ENCODE assay signal across 8 cellular contexts in the genomic region with DNA sequence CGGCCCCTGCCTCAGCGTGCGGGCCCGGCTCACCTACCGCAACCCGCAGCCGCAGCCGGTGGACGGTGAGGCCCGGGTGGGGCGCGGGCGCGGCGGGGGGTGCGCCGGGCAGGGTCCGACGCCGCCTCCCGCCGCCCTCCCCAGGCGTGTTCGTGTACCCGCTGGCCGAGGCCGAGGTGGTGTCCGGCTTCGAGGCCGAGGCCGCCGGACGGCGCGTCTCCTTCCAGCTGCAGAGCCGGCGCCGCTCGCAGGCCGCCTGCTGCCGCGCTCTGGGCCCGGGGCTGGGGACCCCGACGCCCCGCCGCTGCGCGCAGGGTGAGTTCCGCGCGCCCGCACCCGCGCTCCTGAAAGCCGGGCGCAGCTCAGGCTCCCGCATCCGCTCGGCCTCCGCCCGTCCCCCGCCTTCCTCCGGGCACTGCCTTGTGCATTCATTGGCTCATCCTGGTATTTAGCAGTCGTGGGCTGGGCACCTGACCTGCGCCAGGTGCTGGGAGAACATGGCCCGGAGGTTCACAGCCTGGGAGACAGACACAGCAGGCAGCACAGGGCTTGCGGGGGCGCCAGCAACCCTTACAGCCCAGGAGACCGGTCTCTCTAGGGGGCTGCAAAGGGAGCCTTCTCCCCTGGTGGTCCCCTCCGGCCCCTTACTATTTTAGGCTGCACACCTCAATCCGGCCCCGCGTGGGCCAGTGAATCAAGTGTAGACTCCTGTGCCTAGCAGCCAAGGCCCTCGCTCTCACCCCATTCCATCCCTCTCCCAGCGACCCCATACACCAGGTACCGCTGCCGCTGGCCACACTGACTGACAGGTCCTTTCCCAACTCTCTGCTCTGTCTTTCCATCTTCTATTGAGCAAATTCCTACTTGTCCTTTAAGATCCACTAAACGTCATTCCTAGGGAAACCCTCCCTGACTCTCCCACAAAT. TPM values are rescaled to one million over a fixed set of nuclear protein-coding genes. Genes with fewer than 3 reads are reported as not detected.
DNase-seq lines count a peak whose midpoint lies in the region; ATAC-seq and TF ChIP-seq lines count a peak whose summit lies in the region.

No MANE protein-coding gene starts in this region.

- no peak for TF ChIP-seq CTCF in left ventricle myocardium inferior (IDR thresholded peaks at IDR 0.05; ENCODE audit: borderline replicate concordance)

- no peaks in the 10 kb centered on the region for H3K36me3 Mint-ChIP-seq in activated T-helper 1 cell treated with anti-CD3 and anti-CD28 coated beads, Interleukin-12 subunit alpha, Interleukin-12 subunit beta, Interleukin-2, Interleukin-4 antibody, amounts not matched to agents 30 ng/mL and 10 ng/mL and 1 ng/mL, durations not matched to agents 14 hours and 24 hours and 36 hours (ENCODE audit: low read depth)

- H3K9me3 ChIP-seq in left ventricle myocardium inferior (replicated peaks) = no peaks in the 10 kb centered on the region

- ATAC-seq in left ventricle myocardium superior = no peak
- ATAC-seq in left lobe of liver = peak; percentile 9

- peak overlapping the region; percentile 32 for H3K27ac Mint-ChIP-seq in activated T-helper 1 cell treated with anti-CD3 and anti-CD28 coated beads, Interleukin-12 subunit alpha, Interleukin-12 subunit beta, Interleukin-2, Interleukin-4 antibody, amounts not matched to agents 30 ng/mL and 10 ng/mL and 1 ng/mL, durations not matched to agents 14 hours and 24 hours and 36 hours

- intact Hi-C loops in left ventricle myocardium inferior (cut with micrococcal nuclease) (no loop called here), left ventricle myocardium superior (cut with micrococcal nuclease) (no loop called here)
- intact Hi-C loops in activated T-helper 1 cell treated with anti-CD3 and anti-CD28 coated beads, Interleukin-12 subunit alpha, Interleukin-12 subunit beta, Interleukin-2, Interleukin-4 antibody, amounts not matched to agents 30 ng/mL and 10 ng/mL and 1 ng/mL, durations not matched to agents 14 hours and 24 hours and 36 hours (cut with micrococcal nuclease) = no loop called here

- H3K36me3 ChIP-seq in left ventricle myocardium inferior (no peaks in the 10 kb centered on the region), urinary bladder (ENCODE audit: insufficient read depth) (no peaks in the 10 kb centered on the region)

- peaks cover 42% of the 10 kb centered on the region for H3K27me3 Mint-ChIP-seq in activated T-helper 1 cell treated with anti-CD3 and anti-CD28 coated beads, Interleukin-12 subunit alpha, Interleukin-12 subunit beta, Interleukin-2, Interleukin-4 antibody, amounts not matched to agents 30 ng/mL and 10 ng/mL and 1 ng/mL, durations not matched to agents 14 hours and 24 hours and 36 hours (ENCODE audit: insufficient read depth)

- H3K27me3 ChIP-seq in left ventricle myocardium inferior (ENCODE audit: low read depth) = peaks cover 94% of the 10 kb centered on the region

- H3K4me1 Mint-ChIP-seq in activated T-helper 1 cell treated with anti-CD3 and anti-CD28 coated beads, Interleukin-12 subunit alpha, Interleukin-12 subunit beta, Interleukin-2, Interleukin-4 antibody, amounts not matched to agents 30 ng/mL and 10 ng/mL and 1 ng/mL, durations not matched to agents 14 hours and 24 hours and 36 hours (ENCODE audit: low read depth) = peaks cover 14% of the 10 kb centered on the region

- DNase-seq in left ventricle myocardium inferior (no peak), left ventricle myocardium superior (no peak), left lobe of liver (ENCODE audit: low spot score) (no peak), midbrain (lab: John Stamatoyannopoulos, UW) (no peak), HPDE6-E6E7 (ENCODE audit: extremely low spot score) (no peak), NCI-H1048 (lab: John Stamatoyannopoulos, UW) (no peak)
- no peak for DNase-seq in activated T-helper 1 cell treated with anti-CD3 and anti-CD28 coated beads, Interleukin-12 subunit alpha, Interleukin-12 subunit beta, Interleukin-2, Interleukin-4 antibody, amounts not matched to agents 30 ng/mL and 10 ng/mL and 1 ng/mL, durations not matched to agents 14 hours and 24 hours and 36 hours (ENCODE audit: low spot score)

- H3K4me3 ChIP-seq in left ventricle myocardium inferior (peak overlapping the region; percentile 68), urinary bladder (ENCODE audit: low read depth, low read length) (peak overlapping the region; percentile 45)

- 5% methylated on average over 79 of the region's 79 CpGs for WGBS in urinary bladder

- no peak overlapping the region for H3K27ac ChIP-seq in left ventricle myocardium inferior (replicated peaks)
- no peak overlapping the region for H3K27ac ChIP-seq in urinary bladder (ENCODE audit: low read depth)

- H3K9me3 Mint-ChIP-seq in activated T-helper 1 cell treated with anti-CD3 and anti-CD28 coated beads, Interleukin-12 subunit alpha, Interleukin-12 subunit beta, Interleukin-2, Interleukin-4 antibody, amounts not matched to agents 30 ng/mL and 10 ng/mL and 1 ng/mL, durations not matched to agents 14 hours and 24 hours and 36 hours = no peaks in the 10 kb centered on the region

- H3K4me1 ChIP-seq in left ventricle myocardium inferior (peaks cover 23% of the 10 kb centered on the region), urinary bladder (ENCODE audit: insufficient read depth) (peaks cover 4% of the 10 kb centered on the region)

- H3K4me3 Mint-ChIP-seq in activated T-helper 1 cell treated with anti-CD3 and anti-CD28 coated beads, Interleukin-12 subunit alpha, Interleukin-12 subunit beta, Interleukin-2, Interleukin-4 antibody, amounts not matched to agents 30 ng/mL and 10 ng/mL and 1 ng/mL, durations not matched to agents 14 hours and 24 hours and 36 hours = peak overlapping the region; percentile 62

RNA-seq across cellular contexts. Expression of a gene that starts 1.5 kb away (rescaled TPM):
- total RNA-seq in left ventricle myocardium inferior = not detected
- total RNA-seq in left ventricle myocardium superior = not detected
- not detected in 2 replicates for total RNA-seq in activated T-helper 1 cell treated with anti-CD3 and anti-CD28 coated beads, Interleukin-12 subunit alpha, Interleukin-12 subunit beta, Interleukin-2, Interleukin-4 antibody, amounts not matched to agents 30 ng/mL and 10 ng/mL and 1 ng/mL, durations not matched to agents 14 hours and 24 hours and 36 hours
- 0.75 TPM for total RNA-seq in left lobe of liver
- 0.05 TPM for total RNA-seq in urinary bladder
- polyA plus RNA-seq in urinary bladder = 0.33 TPM

RNA-seq across cellular contexts. Expression of a gene that starts 17.9 kb away (rescaled TPM):
- total RNA-seq in left ventricle myocardium inferior (16.1 TPM), left ventricle myocardium superior (18.5 TPM), left lobe of liver (38.8 TPM), urinary bladder (17.0 TPM)
- total RNA-seq in activated T-helper 1 cell treated with anti-CD3 and anti-CD28 coated beads, Interleukin-12 subunit alpha, Interleukin-12 subunit beta, Interleukin-2, Interleukin-4 antibody, amounts not matched to agents 30 ng/mL and 10 ng/mL and 1 ng/mL, durations not matched to agents 14 hours and 24 hours and 36 hours = 86.7 and 89.3 TPM in 2 replicates
- 49.5 TPM for polyA plus RNA-seq in urinary bladder

RNA-seq across cellular contexts. Expression of a gene that starts 18.6 kb away (rescaled TPM):
- total RNA-seq in left ventricle myocardium inferior = 1.6 TPM
- total RNA-seq in left ventricle myocardium superior = 1.6 TPM
- 13.5 and 15.2 TPM in 2 replicates for total RNA-seq in activated T-helper 1 cell treated with anti-CD3 and anti-CD28 coated beads, Interleukin-12 subunit alpha, Interleukin-12 subunit beta, Interleukin-2, Interleukin-4 antibody, amounts not matched to agents 30 ng/mL and 10 ng/mL and 1 ng/mL, durations not matched to agents 14 hours and 24 hours and 36 hours
- total RNA-seq in left lobe of liver = 7.0 TPM
- total RNA-seq in urinary bladder = 1.7 TPM
- 2.6 TPM for polyA plus RNA-seq in urinary bladder

RNA-seq across cellular contexts. Expression of a gene that starts 30.5 kb away (rescaled TPM):
- total RNA-seq in left ventricle myocardium inferior (0.16 TPM), left ventricle myocardium superior (not detected), left lobe of liver (0.43 TPM), urinary bladder (0.26 TPM)
- total RNA-seq in activated T-helper 1 cell treated with anti-CD3 and anti-CD28 coated beads, Interleukin-12 subunit alpha, Interleukin-12 subunit beta, Interleukin-2, Interleukin-4 antibody, amounts not matched to agents 30 ng/mL and 10 ng/mL and 1 ng/mL, durations not matched to agents 14 hours and 24 hours and 36 hours = 0.15 and 0.52 TPM in 2 replicates
- 0.29 TPM for polyA plus RNA-seq in urinary bladder

RNA-seq across cellular contexts. Expression of a gene that starts 44.9 kb away (rescaled TPM):
- 70.2 TPM for total RNA-seq in left ventricle myocardium inferior
- 75.6 TPM for total RNA-seq in left ventricle myocardium superior
- 75.2 and 76.4 TPM in 2 replicates for total RNA-seq in activated T-helper 1 cell treated with anti-CD3 and anti-CD28 coated beads, Interleukin-12 subunit alpha, Interleukin-12 subunit beta, Interleukin-2, Interleukin-4 antibody, amounts not matched to agents 30 ng/mL and 10 ng/mL and 1 ng/mL, durations not matched to agents 14 hours and 24 hours and 36 hours
- 53.8 TPM for total RNA-seq in left lobe of liver
- total RNA-seq in urinary bladder = 27.4 TPM
- 38.8 TPM for polyA plus RNA-seq in urinary bladder
